In genomic region chr10:133475821-133476640, GRCh38 we compare ENCODE assay signal across 17 cellular contexts. TPM values are rescaled to one million over a fixed set of nuclear protein-coding genes. Genes with fewer than 3 reads are reported as not detected.
DNase-seq lines count a peak whose midpoint lies in the region; ATAC-seq and TF ChIP-seq lines count a peak whose summit lies in the region.
"Had no signal": no experiment of that assay in that cellular context is flagged by ENCODE, and none has a peak within 500 bp of the region (broad histone marks: within the 10 kb centered on the region; RNA-seq: fewer than 3 reads in every experiment).

No MANE protein-coding gene starts in this region.

- peak; percentile 86 for ATAC-seq in activated T-helper 17 cell treated with anti-CD3 and anti-CD28 coated beads, Interleukin-2, amount 50 U/mL, for 72 hours (replicated peaks)
- no peak for ATAC-seq in HG03521 (IDR thresholded peaks at IDR 0.05; ENCODE audit: unreplicated experiment)
- ATAC-seq: HCT116 had no signal

- peak overlapping the region; percentile 26 for H3K27ac Mint-ChIP-seq in activated T-cell treated with anti-CD3 and anti-CD28 coated beads, Interleukin-2, amount 50 U/mL, for 24 hours
- H3K27ac Mint-ChIP-seq in activated T-helper 17 cell treated with anti-CD3 and anti-CD28 coated beads, Interleukin-2, amount 50 U/mL, for 72 hours, result peak overlapping the region; percentile 88
- H3K27ac Mint-ChIP-seq: activated naive CD4-positive, alpha-beta T cell treated with anti-CD3 and anti-CD28 coated beads, Interleukin-2, amount 50 U/mL, for 24 hours had no signal

- TF ChIP-seq POLR2A in vagina (IDR thresholded peaks at IDR 0.05), result no peak

- H3K4me3 Mint-ChIP-seq in activated T-cell treated with anti-CD3 and anti-CD28 coated beads, Interleukin-2, amount 50 U/mL, for 24 hours, result no peak overlapping the region
- peak overlapping the region; percentile 63 for H3K4me3 Mint-ChIP-seq in activated T-helper 17 cell treated with anti-CD3 and anti-CD28 coated beads, Interleukin-2, amount 50 U/mL, for 72 hours
- H3K4me3 Mint-ChIP-seq: activated naive CD4-positive, alpha-beta T cell treated with anti-CD3 and anti-CD28 coated beads, Interleukin-2, amount 50 U/mL, for 24 hours had no signal

- H3K27ac ChIP-seq in osteoblast (ENCODE audit: low read depth, low read length), result no peak overlapping the region
- no peak overlapping the region for H3K27ac ChIP-seq in vagina
- H3K27ac ChIP-seq: breast epithelium, parathyroid adenoma, upper lobe of left lung had no signal

- H3K27me3 ChIP-seq in H7 (ENCODE audit: control insufficient read depth, insufficient read depth, low read length) (no peaks in the 10 kb centered on the region), osteoblast (ENCODE audit: insufficient read depth, low read length) (no peaks in the 10 kb centered on the region), vagina (no peaks in the 10 kb centered on the region)
- H3K27me3 ChIP-seq: breast epithelium, upper lobe of left lung had no signal

- H3K27me3 Mint-ChIP-seq in activated T-cell treated with anti-CD3 and anti-CD28 coated beads, Interleukin-2, amount 50 U/mL, for 24 hours, result no peaks in the 10 kb centered on the region
- H3K27me3 Mint-ChIP-seq in activated T-helper 17 cell treated with anti-CD3 and anti-CD28 coated beads, Interleukin-2, amount 50 U/mL, for 72 hours, result no peaks in the 10 kb centered on the region
- H3K27me3 Mint-ChIP-seq: activated naive CD4-positive, alpha-beta T cell treated with anti-CD3 and anti-CD28 coated beads, Interleukin-2, amount 50 U/mL, for 24 hours had no signal

- no peaks in the 10 kb centered on the region for H3K9me3 Mint-ChIP-seq in activated T-cell treated with anti-CD3 and anti-CD28 coated beads, Interleukin-2, amount 50 U/mL, for 24 hours
- no peaks in the 10 kb centered on the region for H3K9me3 Mint-ChIP-seq in activated T-helper 17 cell treated with anti-CD3 and anti-CD28 coated beads, Interleukin-2, amount 50 U/mL, for 72 hours
- H3K9me3 Mint-ChIP-seq: activated naive CD4-positive, alpha-beta T cell treated with anti-CD3 and anti-CD28 coated beads, Interleukin-2, amount 50 U/mL, for 24 hours had no signal

- H3K79me2 ChIP-seq in osteoblast (ENCODE audit: insufficient read depth, low read length), result no peaks in the 10 kb centered on the region
- H3K79me2 ChIP-seq: parathyroid adenoma had no signal

- H3K9me3 ChIP-seq in osteoblast (ENCODE audit: low read depth, low read length), result no peaks in the 10 kb centered on the region
- H3K9me3 ChIP-seq in vagina, result no peaks in the 10 kb centered on the region
- H3K9me3 ChIP-seq: breast epithelium, upper lobe of left lung had no signal

- H3K36me3 Mint-ChIP-seq in activated T-cell treated with anti-CD3 and anti-CD28 coated beads, Interleukin-2, amount 50 U/mL, for 24 hours (ENCODE audit: low read depth), result no peaks in the 10 kb centered on the region
- H3K36me3 Mint-ChIP-seq in activated T-helper 17 cell treated with anti-CD3 and anti-CD28 coated beads, Interleukin-2, amount 50 U/mL, for 72 hours (ENCODE audit: low read depth), result no peaks in the 10 kb centered on the region
- H3K36me3 Mint-ChIP-seq: activated naive CD4-positive, alpha-beta T cell treated with anti-CD3 and anti-CD28 coated beads, Interleukin-2, amount 50 U/mL, for 24 hours had no signal

- H3K36me3 ChIP-seq in H7 (replicated peaks; ENCODE audit: control insufficient read depth, insufficient read depth, low read length), result no peaks in the 10 kb centered on the region
- H3K36me3 ChIP-seq in osteoblast (ENCODE audit: insufficient read depth, low read length), result no peaks in the 10 kb centered on the region
- no peaks in the 10 kb centered on the region for H3K36me3 ChIP-seq in vagina
- H3K36me3 ChIP-seq: breast epithelium, upper lobe of left lung had no signal

- H4K20me1 ChIP-seq in osteoblast (ENCODE audit: insufficient read depth, low read length), result no peaks in the 10 kb centered on the region

- H2AFZ ChIP-seq in osteoblast (ENCODE audit: low read length), result no peak overlapping the region
- H2AFZ ChIP-seq: parathyroid adenoma had no signal

- H3K4me1 ChIP-seq in osteoblast (ENCODE audit: insufficient read depth, low read length), result no peaks in the 10 kb centered on the region
- no peaks in the 10 kb centered on the region for H3K4me1 ChIP-seq in vagina
- H3K4me1 ChIP-seq: breast epithelium, parathyroid adenoma, upper lobe of left lung had no signal

- no peak for DNase-seq in activated T-cell treated with anti-CD3 and anti-CD28 coated beads, Interleukin-2, amount 50 U/mL, for 24 hours
- DNase-seq in activated T-cell treated with anti-CD3 and anti-CD28 coated beads, Interleukin-2, amount 50 U/mL, for 1 hour, result no peak
- DNase-seq in H7 (peak; percentile 13), osteoblast (ENCODE audit: insufficient read length, low spot score, missing footprints) (peak; percentile 65), vagina (ENCODE audit: extremely low spot score in 2 of 2) (no peak)
- DNase-seq in stimulated activated CD4-positive, alpha-beta T cell treated with anti-CD3 and anti-CD28 coated beads, Interleukin-4, amount 100 ng/mL, for 24 hours, result no peak
- DNase-seq: hypothalamus, NCI-H1417 treated with DMSO at 0.1 percent for 48 hours, NCI-H2227 treated with DMSO at 0.1 percent for 48 hours, SHP77 had no signal

- intact Hi-C loops in vagina (cut with DNase I), result no loop called here

- no peak overlapping the region for H3K4me3 ChIP-seq in H7 (ENCODE audit: insufficient read depth, low read depth, low read length)
- no peak overlapping the region for H3K4me3 ChIP-seq in osteoblast (ENCODE audit: insufficient read depth, low read length)
- H3K4me3 ChIP-seq in vagina, result no peak overlapping the region
- H3K4me3 ChIP-seq: breast epithelium, upper lobe of left lung had no signal

- peaks cover 25% of the 10 kb centered on the region for H3K4me1 Mint-ChIP-seq in activated T-cell treated with anti-CD3 and anti-CD28 coated beads, Interleukin-2, amount 50 U/mL, for 24 hours (ENCODE audit: low read depth)
- peaks cover 26% of the 10 kb centered on the region for H3K4me1 Mint-ChIP-seq in activated T-helper 17 cell treated with anti-CD3 and anti-CD28 coated beads, Interleukin-2, amount 50 U/mL, for 72 hours

- TF ChIP-seq CTCF in osteoblast (IDR thresholded peaks at IDR 0.05; ENCODE audit: extremely low read depth, low read depth, low read length) (no peak), vagina (IDR thresholded peaks at IDR 0.05) (no peak)

- H3K4me2 ChIP-seq in osteoblast (ENCODE audit: insufficient read depth, low read length), result no peak overlapping the region

RNA-seq across cellular contexts. Expression of gene SCART1, which starts 22.3 kb away (rescaled TPM):
- total RNA-seq in H7 (2014; rRNA removed; shearing (Covaris generic)), result 0.03 and 0.44 TPM in 2 replicates
- 10 to 100 TPM in 1 of 2 donors, 1 to 10 TPM in 1; 7.2 to 17.3 TPM for total RNA-seq in activated T-helper 17 cell treated with anti-CD3 and anti-CD28 coated beads, Interleukin-2, amount 50 U/mL, for 72 hours
- total RNA-seq in osteoblast (5.1 and 5.6 TPM in 2 replicates), vagina (1.5 TPM)

RNA-seq across cellular contexts. Expression of gene CYP2E1, which starts 51.1 kb away (rescaled TPM):
- total RNA-seq in H7 (2014; rRNA removed; shearing (Covaris generic)), result 0.90 and 1.2 TPM in 2 replicates
- total RNA-seq in activated T-helper 17 cell treated with anti-CD3 and anti-CD28 coated beads, Interleukin-2, amount 50 U/mL, for 72 hours, result 1 to 10 TPM; 1.4 to 5.4 TPM
- total RNA-seq in osteoblast (1.5 and 1.8 TPM in 2 replicates), vagina (2.9 TPM)

RNA-seq across cellular contexts. Expression of gene SPRN, which starts 51.6 kb away (rescaled TPM):
- total RNA-seq in H7 (2014; rRNA removed; shearing (Covaris generic)), result 0.18 TPM in 1 of 2 replicates, not detected in the other
- not detected for total RNA-seq in activated T-helper 17 cell treated with anti-CD3 and anti-CD28 coated beads, Interleukin-2, amount 50 U/mL, for 72 hours
- total RNA-seq in osteoblast (under 0.01 TPM in 2 replicates), vagina (not detected)

Comparison
In these comparisons a context has a peak if more than half of its experiments do, and no peak if none do; other contexts are left out.
1. DNase-seq: peak in H7 (single experiment) and osteoblast (single experiment); none in activated T-cell treated with anti-CD3 and anti-CD28 coated beads, Interleukin-2, amount 50 U/mL, for 24 hours (single experiment), activated T-cell treated with anti-CD3 and anti-CD28 coated beads, Interleukin-2, amount 50 U/mL, for 1 hour (single experiment), vagina (0 of 2) and stimulated activated CD4-positive, alpha-beta T cell treated with anti-CD3 and anti-CD28 coated beads, Interleukin-4, amount 100 ng/mL, for 24 hours (single experiment).